ENCODE assay signal across 8 cellular contexts in genomic region chr1:174990382-174990999, GRCh38. TPM values are rescaled to one million over a fixed set of nuclear protein-coding genes. Genes with fewer than 3 reads are reported as not detected.
DNase-seq lines count a peak whose midpoint lies in the region; ATAC-seq and TF ChIP-seq lines count a peak whose summit lies in the region.

No MANE protein-coding gene starts in this region.

- peak overlapping the region; percentile 60 to 83 (median 83) for H3K9ac ChIP-seq in skeletal muscle tissue (ENCODE audit: low read depth in 1 of 3, low read length in 3 of 3)

- CTCF ChIA-PET in GM10248 (lab: Yijun Ruan, JAX) = interaction anchor here (1.0 to 3.0 kb wide), 6 partner anchors 8 to 220 kb away, joined by 3 to 18 read pairs (median 3); partner anchors contain the start of gene CACYBP

- no peak for ATAC-seq in HG03520 (IDR thresholded peaks at IDR 0.05; ENCODE audit: unreplicated experiment)

- DNase-seq in GM06990 (ENCODE audit: extremely low read depth, insufficient read length) (no peak), Kasumi-1 (lab: John Stamatoyannopoulos, UW) (peak; percentile 54 to 68), glomerular endothelial cell (ENCODE audit: extremely low read depth, low read depth, low spot score) (peak; percentile 37), GM10248 (ENCODE audit: extremely low spot score) (no peak)
- no peak for DNase-seq in stimulated activated CD4-positive, alpha-beta T cell treated with anti-CD3 and anti-CD28 coated beads, Interleukin-4, amount 100 ng/mL, for 24 hours

- H3K4me3 ChIP-seq in GM06990 (replicated peaks; ENCODE audit: low read depth, low read length) (peak overlapping the region; percentile 44), WI38 (ENCODE audit: low read depth, low read length) (peak overlapping the region; percentile 55), skeletal muscle tissue (ENCODE audit: low read length in 3 of 3) (peak overlapping the region; percentile 52 to 88 (median 81))

- no peaks in the 10 kb centered on the region for H3K9me3 ChIP-seq in skeletal muscle tissue (ENCODE audit: control insufficient read depth in 3 of 3, low read length in 3 of 3)

- H3K36me3 ChIP-seq in GM06990 (ENCODE audit: control insufficient read depth, insufficient read depth, low read length) (peaks cover 4% of the 10 kb centered on the region), skeletal muscle tissue (ENCODE audit: control insufficient read depth in 3 of 3, insufficient read depth in 3 of 3, low read length in 3 of 3) (no peaks in the 10 kb centered on the region)

- H3K27ac ChIP-seq in skeletal muscle tissue (ENCODE audit: low read depth, low read length) = peak overlapping the region; percentile 49

- POLR2A ChIA-PET in GM10248 (lab: Yijun Ruan, JAX) = no interaction called here

- TF ChIP-seq CTCF in GM06990 (IDR thresholded peaks at IDR 0.05; ENCODE audit: insufficient read depth, low read length, poor library complexity, severe bottlenecking) (no peak), WI38 (IDR thresholded peaks at IDR 0.05; ENCODE audit: low read depth, low read length) (no peak), GM10248 (IDR thresholded peaks at IDR 0.05; ENCODE audit: control extremely low read depth, extremely low read depth, low read depth, missing control alignments) (no peak)

- H3K27me3 ChIP-seq in GM06990 (replicated peaks; ENCODE audit: control insufficient read depth, insufficient read depth, low read length) (no peaks in the 10 kb centered on the region), skeletal muscle tissue (ENCODE audit: control insufficient read depth in 3 of 3, insufficient read depth in 3 of 3, low read length in 3 of 3) (no peaks in the 10 kb centered on the region)

- peaks cover 0 to 4% (median 2%) of the 10 kb centered on the region in 3 donors for H3K4me1 ChIP-seq in skeletal muscle tissue (ENCODE audit: control insufficient read depth in 3 of 3, insufficient read depth in 3 of 3, low read length in 3 of 3)

RNA-seq across cellular contexts. Expression of gene CACYBP, which starts 9.3 kb away (rescaled TPM):
- 76.7 and 82.1 TPM in 2 replicates for total RNA-seq in glomerular endothelial cell
- total RNA-seq in skeletal muscle tissue = 136 TPM

RNA-seq across cellular contexts. Expression of gene MRPS14, which starts 32.7 kb away (rescaled TPM):
- 14.9 and 15.1 TPM in 2 replicates for total RNA-seq in glomerular endothelial cell
- total RNA-seq in skeletal muscle tissue = 30.3 TPM

Comparison
In these comparisons a context has a peak if more than half of its experiments do, and no peak if none do; other contexts are left out.
1. DNase-seq: peak in Kasumi-1 (2 of 2) and glomerular endothelial cell (single experiment); none in GM06990 (single experiment), stimulated activated CD4-positive, alpha-beta T cell treated with anti-CD3 and anti-CD28 coated beads, Interleukin-4, amount 100 ng/mL, for 24 hours (single experiment) and GM10248 (single experiment).
2. Peak in every context shown above with its lines, with median percentiles within 50 percentile points of each other: H3K4me3 ChIP-seq.